Comparison of ENCODE assay signal across 14 cellular contexts in genomic region chr9:133209327-133210201, GRCh38. TPM values are rescaled to one million over a fixed set of nuclear protein-coding genes. Genes with fewer than 3 reads are reported as not detected.
"Had no signal": no experiment of that assay in that cellular context is flagged by ENCODE, and none has a peak within 500 bp of the region (broad histone marks: within the 10 kb centered on the region; RNA-seq: fewer than 3 reads in every experiment).

No MANE protein-coding gene starts in this region.

RNA-seq across cellular contexts. Expression of gene OBP2B, which starts 0.5 kb away (rescaled TPM):
- total RNA-seq: activated CD4-positive, alpha-beta T cell treated with anti-CD3 and anti-CD28 coated beads, Interleukin-2, amount 10 ng/mL, durations not matched to agents 24 days and 14 days; activated CD8-positive, alpha-beta T cell treated with anti-CD3 and anti-CD28 coated beads for 36 hours; activated naive CD4-positive, alpha-beta T cell treated with anti-CD3 and anti-CD28 coated beads for 36 hours; activated naive CD4-positive, alpha-beta T cell treated with anti-CD3 and anti-CD28 coated beads, Interleukin-2, amount 50 U/mL, for 72 hours; activated T-cell treated with anti-CD3 and anti-CD28 coated beads, Interleukin-2, amount 50 U/mL, for 4 hours; activated T-helper 1 cell treated with anti-CD3 and anti-CD28 coated beads, Interleukin-12 subunit alpha, Interleukin-12 subunit beta, Interleukin-2, Interleukin-4 antibody, amounts not matched to agents 30 ng/mL and 10 ng/mL and 1 ng/mL, durations not matched to agents 14 hours and 24 hours and 36 hours; MCF 10A; OCI-LY7; RPMI7951; SJCRH30; T-helper 1 cell treated with Interleukin-12 subunit alpha and Interleukin-12 subunit beta and Interleukin-4 antibody, amounts not matched to agents 30 ng/mL and 1 ng/mL, for 36 hours; T-helper 2 cell treated with Interferon-gamma antibody and Interleukin-4, amounts not matched to agents 100 ng/mL and 5 ng/mL, for 36 hours had no signal
- polyA plus RNA-seq: adrenal gland, IgD-negative memory B cell had no signal

RNA-seq across cellular contexts. Expression of gene GBGT1, which starts 45.9 kb away (rescaled TPM):
- total RNA-seq: MCF 10A had no signal
